Comparison of ENCODE assay signal across 5 cellular contexts in the genomic region with DNA sequence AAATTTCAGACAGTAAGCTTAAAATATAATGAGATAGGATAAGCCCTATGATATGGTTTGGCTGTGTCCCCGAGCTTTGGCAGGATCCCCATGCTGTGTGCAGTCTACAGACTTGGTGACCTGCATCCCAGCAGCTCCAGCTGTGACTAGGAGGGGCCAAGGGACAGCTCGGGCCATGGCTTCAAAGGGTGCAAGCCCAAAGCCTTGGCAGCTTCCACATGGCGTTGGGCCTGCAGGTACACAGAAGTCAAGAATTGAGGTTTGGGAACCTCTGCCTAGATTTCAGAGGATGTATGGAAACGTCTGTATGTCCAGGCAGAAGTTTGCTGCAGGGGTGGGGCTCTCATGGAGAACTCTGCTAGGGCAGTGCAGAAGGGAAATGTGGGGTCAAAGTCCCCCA. TPM values are rescaled to one million over a fixed set of nuclear protein-coding genes. Genes with fewer than 3 reads are reported as not detected.
"Had no signal": no experiment of that assay in that cellular context is flagged by ENCODE, and none has a peak within 500 bp of the region (broad histone marks: within the 10 kb centered on the region; RNA-seq: fewer than 3 reads in every experiment).

No MANE protein-coding gene starts in this region.

RNA-seq across cellular contexts. Expression of gene FSD2, which starts 59.7 kb away (rescaled TPM):
- total RNA-seq: GM23248, GM23338, H1, H4, HFFc6 had no signal
